In genomic region chr10:108452483-108453060, GRCh38 we compare ENCODE assay signal across 16 cellular contexts.
"Had no signal": no experiment of that assay in that cellular context is flagged by ENCODE, and none has a peak within 500 bp of the region (broad histone marks: within the 10 kb centered on the region; RNA-seq: fewer than 3 reads in every experiment).

No MANE protein-coding gene starts in this region.

- H3K36me3 ChIP-seq: right atrium auricular region, tibial nerve had no signal

- H3K4me3 Mint-ChIP-seq: dendritic cell treated with granulocyte-macrophage colony-stimulating factor and Interleukin-4, amounts not matched to agents 40 ng/mL and 50 ng/mL, for 4 days; neural crest cell; stimulated activated naive CD8-positive, alpha-beta T cell treated with anti-CD3 and anti-CD28 coated beads, Interleukin-15, Interleukin-2, amounts not matched to agents 100 ng/mL and 50 ng/mL, for 24 hours; T-helper 17 cell had no signal

- DNase-seq: activated CD4-positive, alpha-beta T cell treated with anti-CD3 and anti-CD28 coated beads, Interleukin-2, amount 50 U/mL, for 4 hours; activated gamma-delta T cell treated with Interleukin-2 at 50 U/mL for 16 hours; amniotic stem cell; effector CD8-positive, alpha-beta T cell; small intestine; stimulated activated CD4-positive, alpha-beta T cell treated with anti-CD3 and anti-CD28 coated beads, Interleukin-15, amount 100 ng/mL, for 24 hours; stimulated activated CD4-positive, alpha-beta T cell treated with anti-CD3 and anti-CD28 coated beads, Interleukin-2, amount 100 ng/mL, for 48 hours; T-helper 17 cell had no signal

- H3K27ac Mint-ChIP-seq: activated naive CD4-positive, alpha-beta T cell treated with anti-CD3 and anti-CD28 coated beads, Interleukin-2, amount 50 U/mL, for 72 hours; dendritic cell treated with granulocyte-macrophage colony-stimulating factor and Interleukin-4, amounts not matched to agents 40 ng/mL and 50 ng/mL, for 4 days; progenitor cell of endocrine pancreas; stimulated activated naive CD8-positive, alpha-beta T cell treated with anti-CD3 and anti-CD28 coated beads, Interleukin-15, Interleukin-2, amounts not matched to agents 100 ng/mL and 50 ng/mL, for 24 hours; T-helper 17 cell had no signal

- H3K4me3 ChIP-seq: right atrium auricular region, tibial nerve had no signal

- H3K4me1 Mint-ChIP-seq: neural crest cell, T-helper 17 cell had no signal

- H3K27ac ChIP-seq: right atrium auricular region, tibial nerve had no signal

- H3K27me3 ChIP-seq: right atrium auricular region, tibial nerve had no signal

- H3K9me3 ChIP-seq: right atrium auricular region, tibial nerve had no signal

- H3K4me1 ChIP-seq: right atrium auricular region, tibial nerve had no signal

- H3K27me3 Mint-ChIP-seq: dendritic cell treated with granulocyte-macrophage colony-stimulating factor and Interleukin-4, amounts not matched to agents 40 ng/mL and 50 ng/mL, for 4 days; progenitor cell of endocrine pancreas; stimulated activated naive CD8-positive, alpha-beta T cell treated with anti-CD3 and anti-CD28 coated beads, Interleukin-15, Interleukin-2, amounts not matched to agents 100 ng/mL and 50 ng/mL, for 24 hours; T-helper 17 cell had no signal

- ATAC-seq: activated naive CD4-positive, alpha-beta T cell treated with anti-CD3 and anti-CD28 coated beads, Interleukin-2, amount 50 U/mL, for 72 hours; esophagus mucosa; T-helper 17 cell had no signal

- H3K9me3 Mint-ChIP-seq: dendritic cell treated with granulocyte-macrophage colony-stimulating factor and Interleukin-4, amounts not matched to agents 40 ng/mL and 50 ng/mL, for 4 days; neural crest cell had no signal
